In the genomic region with DNA sequence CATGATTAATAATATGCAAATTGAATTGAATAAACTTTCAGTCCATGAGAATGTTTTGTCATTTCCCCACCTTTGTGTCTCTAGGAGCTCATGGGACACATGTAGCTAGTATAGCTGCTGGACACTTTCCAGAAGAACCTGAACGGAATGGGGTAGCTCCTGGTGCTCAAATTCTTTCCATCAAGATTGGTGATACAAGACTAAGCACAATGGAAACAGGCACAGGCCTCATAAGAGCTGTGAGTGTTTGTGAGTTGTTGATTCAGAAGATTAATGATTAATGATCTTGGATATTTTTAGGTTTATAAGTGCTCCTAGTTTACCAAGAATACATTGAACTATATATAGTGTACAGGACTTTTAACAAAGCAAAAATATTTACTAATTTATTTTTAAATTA, we compare ENCODE assay signal across 21 cellular contexts.
"Had no signal": no experiment of that assay in that cellular context is flagged by ENCODE, and none has a peak within 500 bp of the region (broad histone marks: within the 10 kb centered on the region; RNA-seq: fewer than 3 reads in every experiment).

No MANE protein-coding gene starts in this region.

- H3K27me3 ChIP-seq: SJSA1 had no signal

- FAIRE-seq: astrocyte, K562, RCC 7860 had no signal

- H3K9me3 ChIP-seq: SJSA1 had no signal

- H3K4me3 ChIP-seq: K562, SJSA1 had no signal

- DNase-seq: activated B cell treated with CpG ODN at 0.5 μM for 24 hours; activated CD4-positive, alpha-beta memory T cell treated with anti-CD3 and anti-CD28 coated beads for 36 hours; activated CD4-positive, alpha-beta T cell treated with anti-CD3 and anti-CD28 coated beads for 1 hour; activated CD4-positive, alpha-beta T cell treated with anti-CD3 and anti-CD28 coated beads, Interleukin-2, amount 10 ng/mL, durations not matched to agents 24 days and 14 days; activated gamma-delta T cell; activated naive CD4-positive, alpha-beta T cell treated with anti-CD3 and anti-CD28 coated beads for 36 hours; activated T-cell treated with anti-CD3 and anti-CD28 coated beads for 4 hours; activated T-cell treated with anti-CD3 and anti-CD28 coated beads, Interleukin-2, amount 50 U/mL, for 48 hours; amygdala; Karpas-422; NCI-H1105 treated with DMSO at 0.1 percent for 48 hours; NCI-H1436 treated with DMSO at 0.1 percent for 48 hours; NCI-H2081; NCI-H446; NCI-H524; PC-3; SHP77 had no signal

- H3K4me1 ChIP-seq: SJSA1 had no signal

- H3K27ac ChIP-seq: SJSA1 had no signal
